Comparison of ENCODE assay signal across 11 cellular contexts in genomic region chr7:151012031-151012692, GRCh38. TPM values are rescaled to one million over a fixed set of nuclear protein-coding genes. Genes with fewer than 3 reads are reported as not detected.
A peak's percentile ranks its signal among the peaks of the same experiment; 100 is the strongest.
DNase-seq lines count a peak whose midpoint lies in the region; ATAC-seq, FAIRE-seq and TF ChIP-seq lines count a peak whose summit lies in the region.
"Had no signal": no experiment of that assay in that cellular context is flagged by ENCODE, and none has a peak within 500 bp of the region (broad histone marks: within the 10 kb centered on the region; RNA-seq: fewer than 3 reads in every experiment).

No MANE protein-coding gene starts in this region.

- ATAC-seq in WTC11, result no peak
- ATAC-seq in HG02623 (IDR thresholded peaks at IDR 0.05; ENCODE audit: unreplicated experiment), result no peak

- H3K4me1 Mint-ChIP-seq in activated naive CD4-positive, alpha-beta T cell treated with anti-CD3 and anti-CD28 coated beads, Interleukin-2, amount 10 ng/mL, durations not matched to agents 7 days and 5 days, result peaks cover 92% of the 10 kb centered on the region
- H3K4me1 Mint-ChIP-seq in WTC11 (peaks cover 40% of the 10 kb centered on the region), glutamatergic neuron (ENCODE audit: low read depth, unreplicated experiment) (peaks cover 9% of the 10 kb centered on the region)

- peaks cover 0 to 41% (median 0%) of the 10 kb centered on the region in 7 donors for H3K27me3 ChIP-seq in spleen (replicated peaks in 1 of 7)

- CTCF ChIA-PET in activated naive CD4-positive, alpha-beta T cell treated with anti-CD3 and anti-CD28 coated beads, Interleukin-2, amount 10 ng/mL, durations not matched to agents 7 days and 5 days (lab: Charles Lee), result interaction anchor here (0.7 to 4.1 kb wide), 6 partner anchors 27 to 114 kb away, joined by 3 to 21 read pairs (median 6); no protein-coding TSS in a partner anchor
- CTCF ChIA-PET in WTC11 (lab: Charles Lee), result interaction anchor here (0.6 to 6.6 kb wide), 23 partner anchors 7 to 232 kb away, joined by 3 to 112 read pairs (median 8); partner anchors contain the start of genes ABCB8 and CDK5

- H3K9me3 ChIP-seq in spleen, result no peaks in the 10 kb centered on the region
- H3K9me3 ChIP-seq: neutrophil had no signal

- H3K36me3 Mint-ChIP-seq in activated naive CD4-positive, alpha-beta T cell treated with anti-CD3 and anti-CD28 coated beads, Interleukin-2, amount 10 ng/mL, durations not matched to agents 7 days and 5 days, result peaks cover 33% of the 10 kb centered on the region
- H3K36me3 Mint-ChIP-seq in WTC11, result no peaks in the 10 kb centered on the region
- no peaks in the 10 kb centered on the region for H3K36me3 Mint-ChIP-seq in glutamatergic neuron (ENCODE audit: unreplicated experiment)

- 42 to 74% (median 62%) methylated on average over 6 of the region's 6 CpGs for WGBS in spleen, 5 donors

- H3K27ac ChIP-seq in spleen, result peak overlapping the region in 7 of 8 donors; percentile 0 to 85 (median 77)
- H3K27ac ChIP-seq: neutrophil had no signal

- no peaks in the 10 kb centered on the region for H3K9me3 Mint-ChIP-seq in activated naive CD4-positive, alpha-beta T cell treated with anti-CD3 and anti-CD28 coated beads, Interleukin-2, amount 10 ng/mL, durations not matched to agents 7 days and 5 days
- H3K9me3 Mint-ChIP-seq in WTC11 (no peaks in the 10 kb centered on the region), glutamatergic neuron (ENCODE audit: unreplicated experiment) (peaks cover 8% of the 10 kb centered on the region)

- peaks cover 4% of the 10 kb centered on the region for H3K27me3 Mint-ChIP-seq in activated naive CD4-positive, alpha-beta T cell treated with anti-CD3 and anti-CD28 coated beads, Interleukin-2, amount 10 ng/mL, durations not matched to agents 7 days and 5 days
- peaks cover 43% of the 10 kb centered on the region for H3K27me3 Mint-ChIP-seq in WTC11 (ENCODE audit: low read depth)
- peaks cover 13% of the 10 kb centered on the region for H3K27me3 Mint-ChIP-seq in glutamatergic neuron (ENCODE audit: unreplicated experiment)

- FAIRE-seq in RCC 7860 (lab: Jason Lieb, UNC), result no peak

- no peak for TF ChIP-seq POLR2A in spleen (IDR thresholded peaks at IDR 0.05)

- H3K27ac Mint-ChIP-seq in activated naive CD4-positive, alpha-beta T cell treated with anti-CD3 and anti-CD28 coated beads, Interleukin-2, amount 10 ng/mL, durations not matched to agents 7 days and 5 days, result peak overlapping the region; percentile 94
- H3K27ac Mint-ChIP-seq in WTC11, result no peak overlapping the region
- no peak overlapping the region for H3K27ac Mint-ChIP-seq in glutamatergic neuron (ENCODE audit: unreplicated experiment)

- POLR2A ChIA-PET in WTC11 (lab: Charles Lee), result no interaction called here

- no peak overlapping the region for H3K4me3 ChIP-seq in spleen

- DNase-seq in activated naive CD4-positive, alpha-beta T cell treated with anti-CD3 and anti-CD28 coated beads, Interleukin-2, amount 10 ng/mL, durations not matched to agents 7 days and 5 days, result no peak
- no peak for DNase-seq in activated naive CD4-positive, alpha-beta T cell (lab: John Stamatoyannopoulos, UW)
- no peak for DNase-seq in WTC11 (ENCODE audit: low spot score)
- DNase-seq in glutamatergic neuron, result no peak
- no peak for DNase-seq in spleen
- DNase-seq in T-helper 9 cell, result no peak
- no peak for DNase-seq in RCC 7860 (ENCODE audit: low spot score)
- DNase-seq: activated effector memory CD4-positive, alpha-beta T cell treated with Interleukin-2 at 50 U/mL for 16 hours; stimulated activated CD4-positive, alpha-beta T cell treated with anti-CD3 and anti-CD28 coated beads, Interleukin-15, amount 100 ng/mL, for 24 hours had no signal

- peaks cover 0 to 55% (median 0%) of the 10 kb centered on the region in 6 donors for H3K36me3 ChIP-seq in spleen
- H3K36me3 ChIP-seq: neutrophil had no signal

- intact Hi-C loops in spleen (cut with DNase I; ENCODE audit: low total_unique reads), result no loop called here

- peaks cover 60 to 100% (median 83%) of the 10 kb centered on the region in 6 donors for H3K4me1 ChIP-seq in spleen

- peak overlapping the region; percentile 72 for H3K4me3 Mint-ChIP-seq in activated naive CD4-positive, alpha-beta T cell treated with anti-CD3 and anti-CD28 coated beads, Interleukin-2, amount 10 ng/mL, durations not matched to agents 7 days and 5 days
- peak overlapping the region; percentile 61 for H3K4me3 Mint-ChIP-seq in WTC11
- H3K4me3 Mint-ChIP-seq in glutamatergic neuron (ENCODE audit: unreplicated experiment), result peak overlapping the region; percentile 55

- TF ChIP-seq CTCF in WTC11 (IDR thresholded peaks at IDR 0.05) (no peak), glutamatergic neuron (IDR thresholded peaks at IDR 0.05; ENCODE audit: partially characterized antibody, unreplicated experiment) (no peak), spleen (IDR thresholded peaks at IDR 0.05 in 8 of 11, conservative IDR thresholded peaks at IDR 0.05 in 3 of 11) (no peak)

TF ChIP-seq in WTC11, 78 proteins besides CTCF, POLR2A, EP300 and RAD21 (continues in another document):
- no peak for TF ChIP-seq PRDM15 (CRISPR knock-in tag; IDR thresholded peaks at IDR 0.05)
- TF ChIP-seq ZNF232 (CRISPR knock-in tag; IDR thresholded peaks at IDR 0.05), result no peak
- no peak for TF ChIP-seq USF1 (CRISPR knock-in tag; IDR thresholded peaks at IDR 0.05)
- TF ChIP-seq ATF1 (CRISPR knock-in tag; IDR thresholded peaks at IDR 0.05), result no peak
- no peak for TF ChIP-seq RELA (CRISPR knock-in tag; IDR thresholded peaks at IDR 0.05; ENCODE audit: borderline replicate concordance)
- TF ChIP-seq ZNF263 (CRISPR knock-in tag; IDR thresholded peaks at IDR 0.05; ENCODE audit: low read depth), result no peak
- TF ChIP-seq ERG (CRISPR knock-in tag; IDR thresholded peaks at IDR 0.05), result no peak
- no peak for TF ChIP-seq JUN (CRISPR knock-in tag; IDR thresholded peaks at IDR 0.05)
- TF ChIP-seq TP53 (CRISPR knock-in tag; IDR thresholded peaks at IDR 0.05), result no peak

RNA-seq across cellular contexts. Expression of gene ATG9B, which starts 12.1 kb away (rescaled TPM):
- total RNA-seq in WTC11 (2021) (2.4 to 3.8 TPM (median 2.4 TPM) in 3 replicates), glutamatergic neuron (ENCODE audit: unreplicated experiment) (9.4 TPM), spleen (1 to 10 TPM in 6 of 7 donors, under 1 TPM in 1; 0.66 to 3.8 (median 2.8) TPM)
- polyA plus RNA-seq in spleen, result 1 to 10 TPM; 1.8 to 3.7 (median 1.9) TPM

RNA-seq across cellular contexts. Expression of gene ABCB8, which starts 16.1 kb away (rescaled TPM):
- total RNA-seq in WTC11 (2021), result 27.9 to 35.9 TPM (median 28.4 TPM) in 3 replicates
- total RNA-seq in glutamatergic neuron (ENCODE audit: unreplicated experiment), result 57.1 TPM
- total RNA-seq in spleen, result 10 to 100 TPM; 22.5 to 42.6 (median 29.1) TPM
- polyA plus RNA-seq in spleen, result 10 to 100 TPM; 12.9 to 21.1 (median 17.2) TPM

RNA-seq across cellular contexts. Expression of gene NOS3, which starts 21.3 kb away (rescaled TPM):
- total RNA-seq in WTC11 (2021), result 5.7 to 7.0 TPM (median 6.6 TPM) in 3 replicates
- total RNA-seq in glutamatergic neuron (ENCODE audit: unreplicated experiment), result 0.86 TPM
- 100 to 1,000 TPM; 106 to 455 (median 187) TPM for total RNA-seq in spleen
- 10 to 100 TPM; 11.9 to 81.1 (median 28.4) TPM for polyA plus RNA-seq in spleen

RNA-seq across cellular contexts. Expression of gene KCNH2, which starts 34.0 kb away (rescaled TPM):
- 13.9 to 16.2 TPM (median 14.6 TPM) in 3 replicates for total RNA-seq in WTC11 (2021)
- 73.7 TPM for total RNA-seq in glutamatergic neuron (ENCODE audit: unreplicated experiment)
- 1 to 10 TPM; 1.6 to 5.1 (median 2.8) TPM for total RNA-seq in spleen
- polyA plus RNA-seq in spleen, result 1 to 10 TPM in 2 of 3 donors, under 1 TPM in 1; 0.67 to 2.5 (median 1.3) TPM

RNA-seq across cellular contexts. Expression of gene ASIC3, which starts 36.2 kb away (rescaled TPM):
- total RNA-seq in WTC11 (2021), result 3.4 to 5.5 TPM (median 5.2 TPM) in 3 replicates
- total RNA-seq in glutamatergic neuron (ENCODE audit: unreplicated experiment), result 10.8 TPM
- total RNA-seq in spleen, result 1 to 10 TPM; 1.5 to 5.0 (median 2.9) TPM
- polyA plus RNA-seq in spleen, result 1 to 10 TPM; 1.1 to 3.7 (median 2.6) TPM

Comparison
In these comparisons a context has a peak if more than half of its experiments do, and no peak if none do; other contexts are left out.
1. RNA of gene NOS3, which starts 21.3 kb away (total RNA-seq): 106 to 455 TPM in spleen; 5.7 to 7.0 TPM in WTC11 and 0.86 TPM in glutamatergic neuron (single experiment); every median in the first group is over 10 times any median in the second.
2. Peak in every context shown above with its lines, with median percentiles within 50 percentile points of each other: H3K4me3 Mint-ChIP-seq.